In the genomic region with DNA sequence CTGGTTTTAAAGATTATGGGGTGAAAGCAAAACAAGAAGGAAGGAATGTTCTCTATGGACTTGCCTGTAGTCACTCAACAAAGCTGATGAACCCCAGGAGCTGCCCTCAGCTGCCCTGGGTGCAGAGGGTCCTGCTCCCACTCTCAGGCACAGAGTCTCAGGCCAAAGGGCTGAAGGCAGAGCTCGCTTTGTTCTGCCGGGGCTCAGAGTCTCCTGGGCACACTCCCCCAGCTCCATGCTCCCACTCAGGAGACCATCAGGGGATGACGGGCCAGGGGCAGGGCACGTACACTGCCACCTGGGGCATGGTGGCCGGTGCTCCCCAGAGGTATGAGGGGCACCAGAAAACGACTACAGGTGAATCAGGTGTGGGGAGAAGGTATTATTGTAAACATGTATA, we compare ENCODE assay signal across 32 cellular contexts. TPM values are rescaled to one million over a fixed set of nuclear protein-coding genes. Genes with fewer than 3 reads are reported as not detected.
"Had no signal": no experiment of that assay in that cellular context is flagged by ENCODE, and none has a peak within 500 bp of the region (broad histone marks: within the 10 kb centered on the region; RNA-seq: fewer than 3 reads in every experiment).

No MANE protein-coding gene starts in this region.

- H3K36me3 ChIP-seq: ascending aorta, cardiac muscle cell had no signal

- H3K4me3 ChIP-seq: ascending aorta, cardiac muscle cell had no signal

- FAIRE-seq: bronchial epithelial cell, TTC549 had no signal

- H3K9me3 ChIP-seq: ascending aorta had no signal

- DNase-seq: activated B cell treated with CpG ODN at 0.5 μM for 24 hours; activated CD4-positive, alpha-beta memory T cell treated with anti-CD3 and anti-CD28 coated beads for 36 hours; activated CD4-positive, alpha-beta T cell treated with anti-CD3 and anti-CD28 coated beads for 4 hours; activated CD4-positive, alpha-beta T cell treated with anti-CD3 and anti-CD28 coated beads, Interleukin-2, amount 10 ng/mL, durations not matched to agents 24 days and 14 days; activated CD4-positive, alpha-beta T cell treated with anti-CD3 and anti-CD28 coated beads, Interleukin-2, amount 50 U/mL, for 1 hour; activated CD4-positive, alpha-beta T cell treated with anti-CD3 and anti-CD28 coated beads, Interleukin-2, amount 50 U/mL, for 4 hours; activated CD4-positive, CD25-positive, alpha-beta regulatory T cell treated with anti-CD3 and anti-CD28 coated beads, Interleukin-2, amount 50 U/mL, for 72 hours; activated CD8-positive, alpha-beta memory T cell treated with anti-CD3 and anti-CD28 coated beads, Interleukin-2, amount 50 U/mL, for 48 hours; activated CD8-positive, alpha-beta T cell treated with anti-CD3 and anti-CD28 coated beads for 36 hours; activated effector memory CD4-positive, alpha-beta T cell treated with Interleukin-2 at 50 U/mL for 16 hours; activated gamma-delta T cell; activated naive CD4-positive, alpha-beta T cell treated with anti-CD3 and anti-CD28 coated beads, Interleukin-2, amount 10 ng/mL, durations not matched to agents 7 days and 5 days; activated naive CD4-positive, alpha-beta T cell treated with Interleukin-2 at 50 U/mL for 16 hours; activated naive CD8-positive, alpha-beta T cell treated with anti-CD3 and anti-CD28 coated beads, Interleukin-2, amount 10 ng/mL, durations not matched to agents 7 days and 5 days; activated naive CD8-positive, alpha-beta T cell treated with anti-CD3 and anti-CD28 coated beads, Interleukin-2, amount 50 U/mL, for 24 hours; activated T-cell treated with anti-CD3 and anti-CD28 coated beads, Interleukin-2, amount 50 U/mL, for 24 hours; activated T-cell treated with anti-CD3 and anti-CD28 coated beads, Interleukin-2, amount 50 U/mL, for 48 hours; amygdala; anterior cingulate cortex; caudate nucleus; cerebellar nuclear complex; T-helper 1 cell; T-helper 2 cell; T-helper 9 cell had no signal

- H3K4me1 ChIP-seq: ascending aorta had no signal

- H3K27ac ChIP-seq: ascending aorta, cardiac muscle cell, VCaP had no signal

- ATAC-seq: activated CD8-positive, alpha-beta T cell treated with anti-CD3 and anti-CD28 coated beads for 36 hours; activated naive CD8-positive, alpha-beta T cell treated with anti-CD3 and anti-CD28 coated beads, Interleukin-2, amount 50 U/mL, for 24 hours had no signal

RNA-seq across cellular contexts. Expression of gene SPACA7, which starts 46.8 kb away (rescaled TPM):
- total RNA-seq: activated B cell treated with CpG ODN at 0.5 μM for 24 hours; activated CD4-positive, alpha-beta memory T cell treated with anti-CD3 and anti-CD28 coated beads for 36 hours; activated CD4-positive, alpha-beta T cell treated with anti-CD3 and anti-CD28 coated beads, Interleukin-2, amount 10 ng/mL, durations not matched to agents 24 days and 14 days; activated CD8-positive, alpha-beta memory T cell treated with anti-CD3 and anti-CD28 coated beads for 36 hours; activated CD8-positive, alpha-beta T cell treated with anti-CD3 and anti-CD28 coated beads for 36 hours; activated naive CD8-positive, alpha-beta T cell treated with anti-CD3 and anti-CD28 coated beads, Interleukin-2, amount 10 ng/mL, durations not matched to agents 7 days and 5 days; activated T-helper 2 cell treated with anti-CD3 and anti-CD28 coated beads, Interferon-gamma antibody, Interleukin-2, Interleukin-4, amounts not matched to agents 10 μg/mL and 5 μg/mL and 100 μg/mL, durations not matched to agents 14 hours and 24 hours and 36 hours; ascending aorta; bronchial epithelial cell; cardiac muscle cell had no signal
- polyA plus RNA-seq: adipose tissue, cardiac muscle cell had no signal
